Comparison of ENCODE assay signal across 9 cellular contexts in the genomic region with DNA sequence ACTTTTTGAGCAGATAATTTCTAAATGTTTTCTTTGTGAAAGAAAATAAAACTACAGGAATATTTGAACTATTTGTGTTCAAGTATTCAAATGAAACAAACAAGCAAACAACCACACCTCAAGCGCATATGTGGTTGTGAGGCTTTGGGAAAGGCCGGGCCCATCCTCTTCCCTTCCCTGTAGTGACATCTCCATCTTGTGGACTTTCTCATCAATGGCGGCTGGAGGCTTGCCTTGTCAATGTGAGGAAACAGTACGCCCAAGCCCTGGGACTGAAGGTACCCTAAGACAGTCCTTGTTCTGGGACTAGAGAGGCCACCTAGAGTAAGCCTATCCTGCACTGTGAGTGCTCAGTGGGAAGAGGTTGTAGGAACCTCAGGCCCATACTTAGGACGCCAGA.
DNase-seq lines count a peak whose midpoint lies in the region; ATAC-seq and TF ChIP-seq lines count a peak whose summit lies in the region.
"Had no signal": no experiment of that assay in that cellular context is flagged by ENCODE, and none has a peak within 500 bp of the region (broad histone marks: within the 10 kb centered on the region; RNA-seq: fewer than 3 reads in every experiment).

No MANE protein-coding gene starts in this region.

- peak; percentile 65 for DNase-seq in D341Med (ENCODE audit: low spot score)
- DNase-seq in H9, result peak; percentile 55
- DNase-seq in WERI-Rb-1, result peak; percentile 61
- DNase-seq in mesenchymal stem cell, result peak; percentile 25
- DNase-seq in NCI-H1694 treated with DMSO at 0.1 percent for 48 hours (lab: John Stamatoyannopoulos, UW), result no peak
- no peak for DNase-seq in gastrocnemius medialis
- no peak for DNase-seq in epidermal melanocyte (ENCODE audit: insufficient read length, low spot score)
- no peak for DNase-seq in activated CD8-positive, alpha-beta memory T cell treated with anti-CD3 and anti-CD28 coated beads, Interleukin-2, amount 50 U/mL, for 48 hours

- in situ Hi-C loops in gastrocnemius medialis (cut with MboI; ENCODE audit: low sequenced_read_pairs in 4 of 4), result no loop called here

- H3K9ac ChIP-seq in H9 (ENCODE audit: extremely low read depth, insufficient read length, low read length) (no peak overlapping the region), mesenchymal stem cell (ENCODE audit: low read length) (no peak overlapping the region)

- H3K27ac ChIP-seq in H9 (ENCODE audit: insufficient read length, low read depth, low read length) (no peak overlapping the region), WERI-Rb-1 (no peak overlapping the region), mesenchymal stem cell (ENCODE audit: low read length, poor library complexity, severe bottlenecking) (no peak overlapping the region), gastrocnemius medialis (peak overlapping the region in 1 of 4 donors; percentile 7)

- no peak overlapping the region for H2AK5ac ChIP-seq in H9 (ENCODE audit: insufficient read length, low read length)
- no peak overlapping the region for H2AK5ac ChIP-seq in mesenchymal stem cell (ENCODE audit: low read length, severe bottlenecking)

- H2BK20ac ChIP-seq in H9 (ENCODE audit: low read depth, low read length, poor library complexity, severe bottlenecking), result no peak overlapping the region

- H3K4me2 ChIP-seq in H9 (ENCODE audit: insufficient read depth, insufficient read length, low read length), result no peak overlapping the region
- H3K4me2 ChIP-seq in mesenchymal stem cell (ENCODE audit: low read length, poor library complexity, severe bottlenecking), result no peak overlapping the region

- no peaks in the 10 kb centered on the region for H3K23me2 ChIP-seq in H9 (ENCODE audit: insufficient read length, low read depth, low read length, poor library complexity, severe bottlenecking)

- no peak overlapping the region for H3K18ac ChIP-seq in H9 (ENCODE audit: insufficient read length, low read depth, low read length)
- H3K18ac ChIP-seq in mesenchymal stem cell (ENCODE audit: low read depth in 1 of 2, low read length in 2 of 2), result no peak overlapping the region

- H4K20me1 ChIP-seq in H9 (ENCODE audit: control insufficient read depth, insufficient read depth, insufficient read length), result no peaks in the 10 kb centered on the region

- H3K9me3 ChIP-seq in H9 (ENCODE audit: control insufficient read depth, low read depth, low read length) (no peaks in the 10 kb centered on the region), WERI-Rb-1 (ENCODE audit: severe bottlenecking) (no peaks in the 10 kb centered on the region), mesenchymal stem cell (ENCODE audit: control insufficient read depth, low read length) (no peaks in the 10 kb centered on the region), gastrocnemius medialis (no peaks in the 10 kb centered on the region)

- no peaks in the 10 kb centered on the region for H3K79me2 ChIP-seq in H9 (ENCODE audit: insufficient read depth, low read length)

- H3K36me3 ChIP-seq in WERI-Rb-1 (no peaks in the 10 kb centered on the region), mesenchymal stem cell (ENCODE audit: control insufficient read depth in 1 of 2, insufficient read depth in 2 of 2, low read depth in 1 of 2, low read length in 2 of 2) (peaks cover 0 to 14% of the 10 kb centered on the region in 2 experiments), gastrocnemius medialis (no peaks in the 10 kb centered on the region)

- H2AFZ ChIP-seq in H9 (ENCODE audit: low read length), result no peak overlapping the region
- H2AFZ ChIP-seq in mesenchymal stem cell (ENCODE audit: low read depth, low read length), result no peak overlapping the region

- no peaks in the 10 kb centered on the region for H3K9me3 Mint-ChIP-seq in H9

- H2BK15ac ChIP-seq in H9 (ENCODE audit: low read depth, low read length) (no peak overlapping the region), mesenchymal stem cell (ENCODE audit: low read depth, poor library complexity, severe bottlenecking) (no peak overlapping the region)

- no peak overlapping the region; a peak in 1 of 7 replicates for H3K27ac Mint-ChIP-seq in H9

- H3T11ph ChIP-seq in H9 (ENCODE audit: low read length), result no peak overlapping the region

- H2BK5ac ChIP-seq in H9 (ENCODE audit: insufficient read length, low read length) (no peak overlapping the region), mesenchymal stem cell (ENCODE audit: low read depth, low read length, poor library complexity, severe bottlenecking) (no peak overlapping the region)

- H3K27me3 ChIP-seq in H9 (ENCODE audit: insufficient read depth, low read length) (no peaks in the 10 kb centered on the region), WERI-Rb-1 (ENCODE audit: insufficient read depth, low read depth, severe bottlenecking) (no peaks in the 10 kb centered on the region), mesenchymal stem cell (ENCODE audit: control insufficient read depth in 1 of 2, insufficient read depth in 1 of 2, low read length in 2 of 2) (no peaks in the 10 kb centered on the region), gastrocnemius medialis (no peaks in the 10 kb centered on the region)

- H3K4me1 ChIP-seq in H9 (ENCODE audit: insufficient read depth, low read length) (no peaks in the 10 kb centered on the region), mesenchymal stem cell (ENCODE audit: control insufficient read depth, insufficient read depth, low read depth, low read length) (peaks cover 2% of the 10 kb centered on the region), gastrocnemius medialis (peaks cover 9 to 16% of the 10 kb centered on the region in 2 donors)

- H3K79me1 ChIP-seq in H9 (ENCODE audit: insufficient read depth, low read depth, low read length, poor library complexity, severe bottlenecking) (no peaks in the 10 kb centered on the region), mesenchymal stem cell (replicated peaks; ENCODE audit: low read length, poor library complexity, severe bottlenecking) (peaks cover 5% of the 10 kb centered on the region)

- H4K91ac ChIP-seq in H9 (ENCODE audit: insufficient read length, low read depth, low read length), result no peak overlapping the region
- no peak overlapping the region for H4K91ac ChIP-seq in mesenchymal stem cell (ENCODE audit: low read length)

- H4K8ac ChIP-seq in H9 (replicated peaks; ENCODE audit: insufficient read length, low read depth, low read length) (no peak overlapping the region), mesenchymal stem cell (ENCODE audit: low read length) (no peak overlapping the region)

- no peak for ATAC-seq in gastrocnemius medialis

- intact Hi-C loops in gastrocnemius medialis (cut with DNase I; ENCODE audit: low total_unique reads), result loop anchor here (10.0 kb wide), 1 partner anchor 357 kb away; no protein-coding TSS in a partner anchor

- no peak overlapping the region for H3K56ac ChIP-seq in H9 (ENCODE audit: insufficient read length, low read depth, low read length)

- TF ChIP-seq POLR2A in gastrocnemius medialis (IDR thresholded peaks at IDR 0.05), result no peak

- H3K14ac ChIP-seq in H9 (ENCODE audit: insufficient read depth, low read length) (no peak overlapping the region), mesenchymal stem cell (ENCODE audit: low read length in 2 of 2) (peak overlapping the region in 1 of 2 experiments; percentile 22)

- TF ChIP-seq CTCF in H9 (conservative IDR thresholded peaks at IDR 0.05) (peak; percentile 68), WERI-Rb-1 (IDR thresholded peaks at IDR 0.05; ENCODE audit: low read depth, low read length) (peak; percentile 62), gastrocnemius medialis (IDR thresholded peaks at IDR 0.05 in 4 of 5, conservative IDR thresholded peaks at IDR 0.05 in 1 of 5) (no peak)

- no peaks in the 10 kb centered on the region for H3K4me1 Mint-ChIP-seq in H9

- H3K23ac ChIP-seq in H9 (ENCODE audit: insufficient read length, low read depth, low read length) (no peak overlapping the region), mesenchymal stem cell (ENCODE audit: low read length in 2 of 2) (no peak overlapping the region)

- no peak overlapping the region for H3K4me3 ChIP-seq in WERI-Rb-1 (ENCODE audit: low read depth, low read length)
- no peak overlapping the region for H3K4me3 ChIP-seq in mesenchymal stem cell (ENCODE audit: insufficient read depth in 1 of 2, low read depth in 1 of 2, low read length in 2 of 2)
- no peak overlapping the region for H3K4me3 ChIP-seq in gastrocnemius medialis
- H3K4me3 ChIP-seq: lung had no signal

- H3K4ac ChIP-seq in H9 (ENCODE audit: low read depth, low read length) (no peak overlapping the region), mesenchymal stem cell (ENCODE audit: low read depth in 1 of 2, low read length in 2 of 2) (no peak overlapping the region)

- 0 out of 7 replicates have a peak, but pooled peaks cover 0 to 5% (median 0%) of the 10 kb centered on the region in 3 experiments for H3K36me3 Mint-ChIP-seq in H9 (ENCODE audit: insufficient read depth in 1 of 3, low read depth in 3 of 3)

- no CpG with 5 or more reads among the region's 5 CpGs for WGBS in H9 (ENCODE audit: extremely low coverage, insufficient read length, low lambda C conversion rate)
- WGBS in mesenchymal stem cell, result 50% methylated on average over 5 of the region's 5 CpGs

- no peak overlapping the region for H4K5ac ChIP-seq in H9 (ENCODE audit: insufficient read length, low read depth, low read length)

- H2BK120ac ChIP-seq in H9 (ENCODE audit: low read depth, low read length, poor library complexity, severe bottlenecking), result no peak overlapping the region
- H2BK120ac ChIP-seq in mesenchymal stem cell (ENCODE audit: low read depth, low read length), result no peak overlapping the region

- no peak overlapping the region for H3K4me3 Mint-ChIP-seq in H9

- H2BK12ac ChIP-seq in H9 (ENCODE audit: insufficient read length, low read depth, low read length) (no peak overlapping the region), mesenchymal stem cell (ENCODE audit: low read length in 2 of 2) (no peak overlapping the region)

- H3K27me3 Mint-ChIP-seq in H9 (ENCODE audit: low read depth), result no peaks in the 10 kb centered on the region

Comparison
In these comparisons a context has a peak if more than half of its experiments do, and no peak if none do; other contexts are left out.
1. DNase-seq: peak in D341Med (single experiment), H9 (single experiment), WERI-Rb-1 (single experiment) and mesenchymal stem cell (single experiment); none in NCI-H1694 treated with DMSO at 0.1 percent for 48 hours (single experiment), gastrocnemius medialis (0 of 2), epidermal melanocyte (single experiment) and activated CD8-positive, alpha-beta memory T cell treated with anti-CD3 and anti-CD28 coated beads, Interleukin-2, amount 50 U/mL, for 48 hours (single experiment).
2. CTCF ChIP-seq: peak in H9 (single experiment) and WERI-Rb-1 (single experiment); none in gastrocnemius medialis (0 of 5).